Comparison of ENCODE assay signal across 14 cellular contexts in genomic region chr6:106536863-106537262, GRCh38.
DNase-seq lines count a peak whose midpoint lies in the region; ATAC-seq and TF ChIP-seq lines count a peak whose summit lies in the region.
"Had no signal": no experiment of that assay in that cellular context is flagged by ENCODE, and none has a peak within 500 bp of the region (broad histone marks: within the 10 kb centered on the region; RNA-seq: fewer than 3 reads in every experiment).

No MANE protein-coding gene starts in this region.

- no peaks in the 10 kb centered on the region for H3K27me3 Mint-ChIP-seq in activated CD8-positive, alpha-beta memory T cell treated with anti-CD3 and anti-CD28 coated beads, Interleukin-2, amount 10 ng/mL, durations not matched to agents 7 days and 5 days
- H3K27me3 Mint-ChIP-seq in activated T-helper 17 cell treated with anti-CD3 and anti-CD28 coated beads, Interleukin-2, amount 50 U/mL, for 72 hours: no peaks in the 10 kb centered on the region
- H3K27me3 Mint-ChIP-seq in natural killer cell treated with Interleukin-12 subunit alpha and Interleukin-12 subunit beta and Interleukin-15 and Interleukin-18, amount 100 ng/mL, for 72 hours: peaks cover 0 to 3% of the 10 kb centered on the region in 2 donors

- peak overlapping the region; percentile 51 for H3K27ac Mint-ChIP-seq in activated CD8-positive, alpha-beta memory T cell treated with anti-CD3 and anti-CD28 coated beads, Interleukin-2, amount 10 ng/mL, durations not matched to agents 7 days and 5 days
- H3K27ac Mint-ChIP-seq in activated T-helper 17 cell treated with anti-CD3 and anti-CD28 coated beads, Interleukin-2, amount 50 U/mL, for 72 hours: peak overlapping the region; percentile 66
- H3K27ac Mint-ChIP-seq in natural killer cell treated with Interleukin-12 subunit alpha and Interleukin-12 subunit beta and Interleukin-15 and Interleukin-18, amount 100 ng/mL, for 72 hours: peak overlapping the region; percentile 74 to 76
- H3K27ac Mint-ChIP-seq: endodermal cell, H9 had no signal

- H3K4me1 Mint-ChIP-seq in activated CD8-positive, alpha-beta memory T cell treated with anti-CD3 and anti-CD28 coated beads, Interleukin-2, amount 10 ng/mL, durations not matched to agents 7 days and 5 days: peaks cover 59% of the 10 kb centered on the region
- peaks cover 63% of the 10 kb centered on the region for H3K4me1 Mint-ChIP-seq in activated T-helper 17 cell treated with anti-CD3 and anti-CD28 coated beads, Interleukin-2, amount 50 U/mL, for 72 hours
- peaks cover 40 to 57% of the 10 kb centered on the region in 2 donors for H3K4me1 Mint-ChIP-seq in natural killer cell treated with Interleukin-12 subunit alpha and Interleukin-12 subunit beta and Interleukin-15 and Interleukin-18, amount 100 ng/mL, for 72 hours (ENCODE audit: low read depth in 2 of 2)

- H3K36me3 Mint-ChIP-seq in activated CD8-positive, alpha-beta memory T cell treated with anti-CD3 and anti-CD28 coated beads, Interleukin-2, amount 10 ng/mL, durations not matched to agents 7 days and 5 days: peaks cover 74% of the 10 kb centered on the region
- peaks cover 96% of the 10 kb centered on the region for H3K36me3 Mint-ChIP-seq in activated T-helper 17 cell treated with anti-CD3 and anti-CD28 coated beads, Interleukin-2, amount 50 U/mL, for 72 hours (ENCODE audit: low read depth)
- H3K36me3 Mint-ChIP-seq in natural killer cell treated with Interleukin-12 subunit alpha and Interleukin-12 subunit beta and Interleukin-15 and Interleukin-18, amount 100 ng/mL, for 72 hours: peaks cover 13% of the 10 kb centered on the region

- no peak for TF ChIP-seq POLR2A in lower leg skin (IDR thresholded peaks at IDR 0.05)

- no peak overlapping the region for H3K4me3 ChIP-seq in lower leg skin (ENCODE audit: low read depth, poor library complexity, severe bottlenecking)
- H3K4me3 ChIP-seq: smooth muscle cell had no signal

- CTCF ChIA-PET in activated CD8-positive, alpha-beta memory T cell treated with anti-CD3 and anti-CD28 coated beads, Interleukin-2, amount 10 ng/mL, durations not matched to agents 7 days and 5 days (lab: Charles Lee): interaction anchor here (1.1 to 1.2 kb wide), 2 partner anchors 9 to 23 kb away, joined by 3 to 4 read pairs; no protein-coding TSS in a partner anchor

- H3K9me3 Mint-ChIP-seq in activated CD8-positive, alpha-beta memory T cell treated with anti-CD3 and anti-CD28 coated beads, Interleukin-2, amount 10 ng/mL, durations not matched to agents 7 days and 5 days (ENCODE audit: low read depth): no peaks in the 10 kb centered on the region
- no peaks in the 10 kb centered on the region for H3K9me3 Mint-ChIP-seq in activated T-helper 17 cell treated with anti-CD3 and anti-CD28 coated beads, Interleukin-2, amount 50 U/mL, for 72 hours
- H3K9me3 Mint-ChIP-seq in natural killer cell treated with Interleukin-12 subunit alpha and Interleukin-12 subunit beta and Interleukin-15 and Interleukin-18, amount 100 ng/mL, for 72 hours: no peaks in the 10 kb centered on the region
- H3K9me3 Mint-ChIP-seq: endodermal cell, H9 had no signal

- intact Hi-C loops in lower leg skin (cut with DNase I; ENCODE audit: low total_unique reads): no loop called here

- 80 to 85% methylated on average over 2 of the region's 2 CpGs for whole genome bisulfite sequencing in lower leg skin, 2 donors

- no peak for TF ChIP-seq CTCF in lower leg skin (IDR thresholded peaks at IDR 0.05)

- no peak overlapping the region for H3K4me3 Mint-ChIP-seq in activated CD8-positive, alpha-beta memory T cell treated with anti-CD3 and anti-CD28 coated beads, Interleukin-2, amount 10 ng/mL, durations not matched to agents 7 days and 5 days
- H3K4me3 Mint-ChIP-seq in activated T-helper 17 cell treated with anti-CD3 and anti-CD28 coated beads, Interleukin-2, amount 50 U/mL, for 72 hours: peak overlapping the region; percentile 67
- peak overlapping the region; percentile 73 for H3K4me3 Mint-ChIP-seq in natural killer cell treated with Interleukin-12 subunit alpha and Interleukin-12 subunit beta and Interleukin-15 and Interleukin-18, amount 100 ng/mL, for 72 hours
- H3K4me3 Mint-ChIP-seq: endodermal cell, H9 had no signal

- ATAC-seq in activated CD8-positive, alpha-beta memory T cell treated with anti-CD3 and anti-CD28 coated beads, Interleukin-2, amount 10 ng/mL, durations not matched to agents 7 days and 5 days: no peak
- ATAC-seq in HG02759 (IDR thresholded peaks at IDR 0.05; ENCODE audit: unreplicated experiment): peak; percentile 53
- peak; percentile 55 for ATAC-seq in activated T-helper 17 cell treated with anti-CD3 and anti-CD28 coated beads, Interleukin-2, amount 50 U/mL, for 72 hours (replicated peaks)
- ATAC-seq in natural killer cell treated with Interleukin-12 subunit alpha and Interleukin-12 subunit beta and Interleukin-15 and Interleukin-18, amount 100 ng/mL, for 72 hours: peak in 1 of 2 donors; percentile 56

- no peak for DNase-seq in activated CD8-positive, alpha-beta memory T cell treated with anti-CD3 and anti-CD28 coated beads, Interleukin-2, amount 10 ng/mL, durations not matched to agents 7 days and 5 days
- DNase-seq in activated CD8-positive, alpha-beta memory T cell treated with anti-CD3 and anti-CD28 coated beads for 24 hours: no peak
- DNase-seq in natural killer cell treated with Interleukin-12 subunit alpha and Interleukin-12 subunit beta and Interleukin-15 and Interleukin-18, amount 100 ng/mL, for 72 hours (ENCODE audit: low spot score): no peak
- no peak for DNase-seq in RKO (ENCODE audit: low spot score)
- DNase-seq in SHP77 treated with DMSO at 0.1 percent for 48 hours (lab: John Stamatoyannopoulos, UW): no peak
- DNase-seq in lower leg skin (ENCODE audit: low spot score in 2 of 2): no peak
- DNase-seq: activated CD4-positive, CD25-positive, alpha-beta regulatory T cell treated with anti-CD3 and anti-CD28 coated beads, Interleukin-2, amount 50 U/mL, for 72 hours; endodermal cell; H9; NCI-H1417 treated with DMSO at 0.1 percent for 48 hours; NCI-H345 had no signal
